11 cellular contexts compared by ENCODE assay signal in genomic region chr3:142501004-142501926, GRCh38. TPM values are rescaled to one million over a fixed set of nuclear protein-coding genes. Genes with fewer than 3 reads are reported as not detected.
DNase-seq lines count a peak whose midpoint lies in the region; ATAC-seq and TF ChIP-seq lines count a peak whose summit lies in the region.
"Had no signal": no experiment of that assay in that cellular context is flagged by ENCODE, and none has a peak within 500 bp of the region (broad histone marks: within the 10 kb centered on the region; RNA-seq: fewer than 3 reads in every experiment).

No MANE protein-coding gene starts in this region.

- peak overlapping the region; percentile 57 for H3K27ac ChIP-seq in PC-9
- H3K27ac ChIP-seq in trophoblast cell (ENCODE audit: low read depth, low read length): no peak overlapping the region
- H3K27ac ChIP-seq: colonic mucosa had no signal

- no TSS peak for BruUV-seq in PC-9 (replicated peaks; lab: Mats Ljungman, UMichigan)

- intact Hi-C loops in PC-9 (cut with micrococcal nuclease; ENCODE audit: unreplicated experiment): loop anchor here (2.0 kb wide), 1 partner anchor 54 kb away; no protein-coding TSS in a partner anchor

- H2AK5ac ChIP-seq in trophoblast cell (ENCODE audit: low read length): no peak overlapping the region

- no peak overlapping the region for H3K9ac ChIP-seq in trophoblast cell (ENCODE audit: low read length)

- ATAC-seq in GM18502 (IDR thresholded peaks at IDR 0.05; ENCODE audit: poor library complexity, unreplicated experiment) (no peak), HG03432 (IDR thresholded peaks at IDR 0.05; ENCODE audit: unreplicated experiment) (no peak)

- no peaks in the 10 kb centered on the region for H4K20me1 ChIP-seq in PC-9 (ENCODE audit: insufficient read depth)

- H3K23ac ChIP-seq in trophoblast cell (ENCODE audit: low read length): no peak overlapping the region

- H3K18ac ChIP-seq in trophoblast cell (ENCODE audit: low read length): no peak overlapping the region

- H3K9me3 ChIP-seq in PC-9 (ENCODE audit: insufficient read depth, low read depth): no peaks in the 10 kb centered on the region
- no peaks in the 10 kb centered on the region for H3K9me3 ChIP-seq in trophoblast cell (ENCODE audit: insufficient read depth, low read depth, low read length)
- H3K9me3 ChIP-seq: colonic mucosa had no signal

- no peak overlapping the region for H4K12ac ChIP-seq in trophoblast cell (ENCODE audit: low read depth, low read length)

- H2AFZ ChIP-seq in PC-9: no peak overlapping the region
- H2AFZ ChIP-seq in trophoblast cell (ENCODE audit: insufficient read depth, low read length, poor library complexity): no peak overlapping the region

- peak overlapping the region; percentile 51 for H3K4me2 ChIP-seq in PC-9
- no peak overlapping the region for H3K4me2 ChIP-seq in trophoblast cell (ENCODE audit: low read length)

- CTCF ChIA-PET in PC-9 (lab: Charles Lee): interaction anchor here (0.6 kb wide), 1 partner anchor 257 kb away, joined by 3 read pairs; no protein-coding TSS in a partner anchor

- H3K4me3 ChIP-seq in PC-9 (no peak overlapping the region), trophoblast cell (ENCODE audit: low read depth, low read length) (no peak overlapping the region)
- H3K4me3 ChIP-seq: colonic mucosa had no signal

- H3K79me2 ChIP-seq in PC-9 (ENCODE audit: low read depth) (no peaks in the 10 kb centered on the region), trophoblast cell (ENCODE audit: control insufficient read depth, insufficient read depth, low read length, poor library complexity) (no peaks in the 10 kb centered on the region)

- H4K91ac ChIP-seq in trophoblast cell (ENCODE audit: low read depth, low read length): no peak overlapping the region

- H2BK5ac ChIP-seq in trophoblast cell (ENCODE audit: low read depth, low read length, poor library complexity): no peak overlapping the region

- no peak overlapping the region for H3K14ac ChIP-seq in trophoblast cell (ENCODE audit: low read length)

- no peak overlapping the region for H3K4ac ChIP-seq in trophoblast cell (ENCODE audit: low read depth, low read length)

- H3K27me3 ChIP-seq in PC-9 (ENCODE audit: insufficient read depth, low read depth) (no peaks in the 10 kb centered on the region), trophoblast cell (ENCODE audit: insufficient read depth, low read length) (no peaks in the 10 kb centered on the region)
- H3K27me3 ChIP-seq: colonic mucosa had no signal

- H3K79me1 ChIP-seq in trophoblast cell (ENCODE audit: low read length): no peaks in the 10 kb centered on the region

- no peaks in the 10 kb centered on the region for H3K9me2 ChIP-seq in PC-9 (ENCODE audit: insufficient read depth)

- no peak overlapping the region for H4K8ac ChIP-seq in trophoblast cell (ENCODE audit: low read depth, low read length)

- WGBS in trophoblast cell (ENCODE audit: extremely low coverage, insufficient coverage, insufficient read length): no CpG with 5 or more reads among the region's 5 CpGs

- DNase-seq in GM04503 (ENCODE audit: low read depth) (peak; percentile 93), PC-9 (peak in 1 of 2 experiments; percentile 88), dermis blood vessel endothelial cell (peak; percentile 56), trophoblast cell (peak; percentile 11 to 79), midbrain (lab: John Stamatoyannopoulos, UW) (no peak)
- no peak for DNase-seq in stimulated activated naive CD4-positive, alpha-beta T cell treated with Interleukin-2 at 50 U/mL for 16 hours (lab: John Stamatoyannopoulos, UW)
- DNase-seq: colonic mucosa, NCI-H2171, SIG-M5 had no signal

- H3K4me1 ChIP-seq in PC-9 (replicated peaks; ENCODE audit: insufficient read depth): peaks cover 22% of the 10 kb centered on the region
- no peaks in the 10 kb centered on the region for H3K4me1 ChIP-seq in trophoblast cell (ENCODE audit: control insufficient read depth in 1 of 2, insufficient read depth in 2 of 2, low read length in 2 of 2)
- H3K4me1 ChIP-seq: colonic mucosa had no signal

- H3F3A ChIP-seq in PC-9 (ENCODE audit: insufficient read depth, low read depth): peaks cover 13% of the 10 kb centered on the region; the same call in 1 of the 2 replicates

- H3K36me3 ChIP-seq in PC-9 (ENCODE audit: low read depth): peaks cover 22% of the 10 kb centered on the region
- peaks cover 2 to 3% of the 10 kb centered on the region in 2 experiments for H3K36me3 ChIP-seq in trophoblast cell (ENCODE audit: control insufficient read depth in 1 of 2, insufficient read depth in 2 of 2, low read length in 2 of 2)
- H3K36me3 ChIP-seq: colonic mucosa had no signal

- H2BK12ac ChIP-seq in trophoblast cell (ENCODE audit: low read length): no peak overlapping the region

- POLR2A ChIA-PET in PC-9 (lab: Charles Lee; ENCODE audit: unreplicated experiment): interaction anchor here (0.5 to 0.6 kb wide), 3 partner anchors 41 to 289 kb away, joined by 3 to 4 read pairs (median 3); partner anchors contain the start of gene ATR

- no peak overlapping the region for H2BK120ac ChIP-seq in trophoblast cell (ENCODE audit: insufficient read depth, low read length, poor library complexity)

- no peak for TF ChIP-seq CTCF in PC-9 (conservative IDR thresholded peaks at IDR 0.05)

RNA-seq across cellular contexts. Expression of gene XRN1, which starts 53.4 kb away (rescaled TPM):
- total RNA-seq in PC-9 (2021) (45.3 and 47.0 TPM in 2 replicates), dermis blood vessel endothelial cell (37.9 and 49.1 TPM in 2 replicates)
- polyA plus RNA-seq in trophoblast cell (2013): 12.4 and 14.8 TPM in 2 replicates

Comparison
In these comparisons a context has a peak if more than half of its experiments do, and no peak if none do; other contexts are left out.
1. DNase-seq: peak in GM04503 (single experiment), dermis blood vessel endothelial cell (single experiment) and trophoblast cell (2 of 2); none in stimulated activated naive CD4-positive, alpha-beta T cell treated with Interleukin-2 at 50 U/mL for 16 hours (single experiment) and midbrain (single experiment).